ENCODE assay signal across 9 cellular contexts in the genomic region with DNA sequence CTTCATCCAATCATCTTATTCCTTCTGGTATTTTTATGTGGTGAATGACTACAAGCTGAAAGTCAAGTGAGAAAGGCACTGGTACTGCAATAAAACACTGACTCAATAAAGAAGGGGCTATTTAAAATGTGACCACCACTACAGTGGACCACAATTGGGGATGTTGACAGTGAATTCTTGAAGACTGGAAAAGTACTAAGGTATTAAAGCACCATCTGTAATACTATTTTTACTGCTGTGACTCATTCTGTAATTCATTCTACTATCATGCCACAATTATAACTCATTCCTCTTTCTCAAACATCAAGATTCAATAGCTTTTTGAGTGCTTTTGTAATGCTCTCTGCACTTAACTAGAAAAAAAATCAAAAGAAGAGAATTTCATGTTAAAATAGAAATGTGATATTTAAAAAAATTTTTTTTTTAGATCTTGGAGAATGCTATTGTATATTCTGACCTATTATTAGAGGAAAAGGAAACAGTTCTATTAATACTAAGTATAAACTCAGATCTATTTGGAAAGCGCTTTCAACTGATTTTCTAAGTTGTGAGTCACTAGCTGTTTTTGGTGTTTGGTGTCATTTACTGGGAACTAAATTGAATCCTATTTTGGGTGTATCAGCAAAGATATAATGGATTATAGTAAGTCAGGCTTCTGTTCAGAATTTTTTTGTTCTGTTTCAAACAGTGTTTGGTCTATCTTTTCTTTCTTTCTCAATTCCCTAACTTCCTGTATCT.
DNase-seq lines count a peak whose midpoint lies in the region; ATAC-seq and TF ChIP-seq lines count a peak whose summit lies in the region.
"Had no signal": no experiment of that assay in that cellular context is flagged by ENCODE, and none has a peak within 500 bp of the region (broad histone marks: within the 10 kb centered on the region; RNA-seq: fewer than 3 reads in every experiment).

No MANE protein-coding gene starts in this region.

- no peak overlapping the region for H3K4me3 Mint-ChIP-seq in stimulated activated effector memory CD8-positive, alpha-beta T cell treated with anti-CD3 and anti-CD28 coated beads, Interleukin-12 subunit alpha, Interleukin-12 subunit beta, amount 100 ng/mL, for 72 hours
- H3K4me3 Mint-ChIP-seq in type B pancreatic cell = no peak overlapping the region

- no peaks in the 10 kb centered on the region for H3K27me3 Mint-ChIP-seq in type B pancreatic cell

- H3K27ac Mint-ChIP-seq in stimulated activated effector memory CD8-positive, alpha-beta T cell treated with anti-CD3 and anti-CD28 coated beads, Interleukin-12 subunit alpha, Interleukin-12 subunit beta, amount 100 ng/mL, for 72 hours = no peak overlapping the region
- H3K27ac Mint-ChIP-seq in type B pancreatic cell = no peak overlapping the region
- H3K27ac Mint-ChIP-seq: activated T-helper 2 cell treated with anti-CD3 and anti-CD28 coated beads, Interferon-gamma antibody, Interleukin-2, Interleukin-4, amounts not matched to agents 10 μg/mL and 5 μg/mL and 100 μg/mL, durations not matched to agents 14 hours and 24 hours and 36 hours had no signal

- no peaks in the 10 kb centered on the region for H3K9me3 Mint-ChIP-seq in stimulated activated effector memory CD8-positive, alpha-beta T cell treated with anti-CD3 and anti-CD28 coated beads, Interleukin-12 subunit alpha, Interleukin-12 subunit beta, amount 100 ng/mL, for 72 hours
- H3K9me3 Mint-ChIP-seq in type B pancreatic cell = peaks cover 10% of the 10 kb centered on the region
- H3K9me3 Mint-ChIP-seq: activated T-helper 2 cell treated with anti-CD3 and anti-CD28 coated beads, Interferon-gamma antibody, Interleukin-2, Interleukin-4, amounts not matched to agents 10 μg/mL and 5 μg/mL and 100 μg/mL, durations not matched to agents 14 hours and 24 hours and 36 hours had no signal

- no peak for TF ChIP-seq CTCF in RWPE1 (conservative IDR thresholded peaks at IDR 0.05; ENCODE audit: low read depth)
- no peak for TF ChIP-seq CTCF in fibroblast of villous mesenchyme (IDR thresholded peaks at IDR 0.05; ENCODE audit: insufficient read depth, low read depth, low read length)
- TF ChIP-seq CTCF in type B pancreatic cell (conservative IDR thresholded peaks at IDR 0.05) = no peak

- H3K27ac ChIP-seq in RWPE1 = no peak overlapping the region

- H3K36me3 Mint-ChIP-seq in stimulated activated effector memory CD8-positive, alpha-beta T cell treated with anti-CD3 and anti-CD28 coated beads, Interleukin-12 subunit alpha, Interleukin-12 subunit beta, amount 100 ng/mL, for 72 hours = no peaks in the 10 kb centered on the region
- no peaks in the 10 kb centered on the region for H3K36me3 Mint-ChIP-seq in type B pancreatic cell

- H3K4me1 Mint-ChIP-seq in stimulated activated effector memory CD8-positive, alpha-beta T cell treated with anti-CD3 and anti-CD28 coated beads, Interleukin-12 subunit alpha, Interleukin-12 subunit beta, amount 100 ng/mL, for 72 hours = peaks cover 22% of the 10 kb centered on the region
- H3K4me1 Mint-ChIP-seq in type B pancreatic cell (ENCODE audit: unreplicated experiment) = peaks cover 29% of the 10 kb centered on the region

- POLR2A ChIA-PET in RWPE1 (lab: Yijun Ruan, JAX; ENCODE audit: low non-redundant PET) = no interaction called here

- CTCF ChIA-PET in RWPE1 (lab: Yijun Ruan, JAX) = interaction anchor here (0.6 to 0.9 kb wide), 2 partner anchors 64 to 261 kb away, joined by 4 to 5 read pairs; no protein-coding TSS in a partner anchor

- peak; percentile 83 for DNase-seq in ELR (ENCODE audit: low read depth)
- peak; percentile 53 for DNase-seq in RWPE1 (ENCODE audit: low spot score)
- DNase-seq in fibroblast of villous mesenchyme (ENCODE audit: low read depth) = peak; percentile 66
- no peak for DNase-seq in stimulated activated effector memory CD8-positive, alpha-beta T cell treated with anti-CD3 and anti-CD28 coated beads, Interleukin-12 subunit alpha, Interleukin-12 subunit beta, amount 100 ng/mL, for 72 hours (ENCODE audit: low spot score in 2 of 2)
- DNase-seq in SIG-M5 (lab: John Stamatoyannopoulos, UW) = no peak
- no peak for DNase-seq in type B pancreatic cell (ENCODE audit: extremely low spot score, unreplicated experiment)
- no peak for DNase-seq in activated CD8-positive, alpha-beta memory T cell treated with anti-CD3 and anti-CD28 coated beads, Interleukin-2, amount 50 U/mL, for 48 hours

- peak; percentile 58 for ATAC-seq in stimulated activated effector memory CD8-positive, alpha-beta T cell treated with anti-CD3 and anti-CD28 coated beads, Interleukin-12 subunit alpha, Interleukin-12 subunit beta, amount 100 ng/mL, for 72 hours
- no peak for ATAC-seq in HG03095 (IDR thresholded peaks at IDR 0.05; ENCODE audit: unreplicated experiment)

- no peak overlapping the region for H3K4me3 ChIP-seq in fibroblast of villous mesenchyme (ENCODE audit: low read depth, low read length)

Comparison
In these comparisons a context has a peak if more than half of its experiments do, and no peak if none do; other contexts are left out.
1. DNase-seq: peak in ELR (single experiment), RWPE1 (single experiment) and fibroblast of villous mesenchyme (single experiment); none in stimulated activated effector memory CD8-positive, alpha-beta T cell treated with anti-CD3 and anti-CD28 coated beads, Interleukin-12 subunit alpha, Interleukin-12 subunit beta, amount 100 ng/mL, for 72 hours (0 of 2), SIG-M5 (single experiment), type B pancreatic cell (single experiment) and activated CD8-positive, alpha-beta memory T cell treated with anti-CD3 and anti-CD28 coated beads, Interleukin-2, amount 50 U/mL, for 48 hours (single experiment).